In the genomic region with DNA sequence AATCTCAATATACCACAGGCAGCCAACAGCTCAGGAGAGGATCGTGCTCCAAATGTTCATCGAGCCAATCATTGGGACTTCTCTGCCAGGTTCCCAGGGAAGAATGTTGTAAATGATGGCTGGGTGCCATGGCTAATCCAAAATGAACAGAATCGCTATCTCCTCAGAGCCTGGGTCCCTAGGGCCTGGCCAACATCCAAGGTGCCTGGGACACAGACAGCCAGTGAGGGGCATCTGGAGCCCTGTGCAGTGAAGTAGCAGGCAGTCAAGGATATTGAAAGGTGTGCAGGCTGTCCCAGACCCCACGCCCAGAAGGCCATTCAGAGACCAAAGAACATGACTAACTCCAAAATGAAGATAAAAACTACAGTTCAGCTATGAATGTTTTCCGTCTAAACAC, we compare ENCODE assay signal across 11 cellular contexts. TPM values are rescaled to one million over a fixed set of nuclear protein-coding genes. Genes with fewer than 3 reads are reported as not detected.
DNase-seq lines count a peak whose midpoint lies in the region; ATAC-seq and TF ChIP-seq lines count a peak whose summit lies in the region.
"Had no signal": no experiment of that assay in that cellular context is flagged by ENCODE, and none has a peak within 500 bp of the region (broad histone marks: within the 10 kb centered on the region; RNA-seq: fewer than 3 reads in every experiment).

No MANE protein-coding gene starts in this region.

- intact Hi-C loops in right lobe of liver (cut with DNase I) = no loop called here
- intact Hi-C loops in Caco-2 (cut with micrococcal nuclease; ENCODE audit: unreplicated experiment) = no loop called here

- H3K27me3 Mint-ChIP-seq in activated naive CD8-positive, alpha-beta T cell treated with anti-CD3 and anti-CD28 coated beads, Interleukin-2, amount 50 U/mL, for 24 hours = no peaks in the 10 kb centered on the region
- H3K27me3 Mint-ChIP-seq in Caco-2 (ENCODE audit: insufficient read depth, unreplicated experiment) = no peaks in the 10 kb centered on the region
- H3K27me3 Mint-ChIP-seq: type B pancreatic cell had no signal

- H3K4me2 ChIP-seq in GM23248 (ENCODE audit: unreplicated experiment) = no peak overlapping the region

- BruUV-seq in Caco-2 (replicated peaks; lab: Mats Ljungman, UMichigan) = no TSS peak

- no peaks in the 10 kb centered on the region for H3K27me3 ChIP-seq in GM23248 (replicated peaks; ENCODE audit: insufficient read depth)
- no peaks in the 10 kb centered on the region for H3K27me3 ChIP-seq in right lobe of liver
- no peaks in the 10 kb centered on the region for H3K27me3 ChIP-seq in Caco-2 (replicated peaks; ENCODE audit: control insufficient read depth, insufficient read depth, low read length)

- no peaks in the 10 kb centered on the region for H3K9me3 Mint-ChIP-seq in activated naive CD8-positive, alpha-beta T cell treated with anti-CD3 and anti-CD28 coated beads, Interleukin-2, amount 50 U/mL, for 24 hours
- no peaks in the 10 kb centered on the region for H3K9me3 Mint-ChIP-seq in Caco-2 (ENCODE audit: unreplicated experiment)
- H3K9me3 Mint-ChIP-seq: type B pancreatic cell had no signal

- WGBS in GM23248 (ENCODE audit: low coverage in 1 of 2, low lambda C conversion rate in 2 of 2, missing lambda C conversion rate in 2 of 2), 2 experiments = 49 to 53% methylated on average over 5 of the region's 5 CpGs
- 44% methylated on average over 5 of the region's 5 CpGs for WGBS in right lobe of liver (ENCODE audit: insufficient coverage, low coverage, low lambda C conversion rate, missing lambda C conversion rate)

- CTCF ChIA-PET in Caco-2 (lab: Charles Lee) = no interaction called here

- peak overlapping the region; percentile 73 for H3K27ac Mint-ChIP-seq in activated naive CD8-positive, alpha-beta T cell treated with anti-CD3 and anti-CD28 coated beads, Interleukin-2, amount 50 U/mL, for 24 hours
- no peak overlapping the region for H3K27ac Mint-ChIP-seq in Caco-2 (ENCODE audit: unreplicated experiment)

- in situ Hi-C loops in GM23248 (cut with MboI) = no loop called here

- H3K27ac ChIP-seq in GM23248 = peak overlapping the region; percentile 65
- no peak overlapping the region for H3K27ac ChIP-seq in right lobe of liver

- TF ChIP-seq CTCF in AG10803 (conservative IDR thresholded peaks at IDR 0.05; ENCODE audit: low read length) (no peak), right lobe of liver (IDR thresholded peaks at IDR 0.05) (no peak), Caco-2 (IDR thresholded peaks at IDR 0.05; ENCODE audit: insufficient read depth in 1 of 2, low read depth in 1 of 2, low read length in 1 of 2, severe bottlenecking in 1 of 2, unreplicated experiment in 1 of 2) (no peak)

- H3K9me2 ChIP-seq in GM23248 (ENCODE audit: insufficient read depth) = no peaks in the 10 kb centered on the region

- H3K4me3 Mint-ChIP-seq in activated naive CD8-positive, alpha-beta T cell treated with anti-CD3 and anti-CD28 coated beads, Interleukin-2, amount 50 U/mL, for 24 hours = no peak overlapping the region
- no peak overlapping the region for H3K4me3 Mint-ChIP-seq in Caco-2 (ENCODE audit: unreplicated experiment)
- H3K4me3 Mint-ChIP-seq: type B pancreatic cell had no signal

- H3F3A ChIP-seq in GM23248 (ENCODE audit: insufficient read depth) = peaks cover 83% of the 10 kb centered on the region

- peaks cover 100% of the 10 kb centered on the region for H3K4me1 Mint-ChIP-seq in activated naive CD8-positive, alpha-beta T cell treated with anti-CD3 and anti-CD28 coated beads, Interleukin-2, amount 50 U/mL, for 24 hours
- H3K4me1 Mint-ChIP-seq in Caco-2 (ENCODE audit: low read depth, unreplicated experiment) = peaks cover 45% of the 10 kb centered on the region

- H3K79me2 ChIP-seq in GM23248 (ENCODE audit: insufficient read depth) = peaks cover 100% of the 10 kb centered on the region

- H3K36me3 ChIP-seq in GM23248 (ENCODE audit: low read depth) (no peaks in the 10 kb centered on the region), right lobe of liver (no peaks in the 10 kb centered on the region), Caco-2 (ENCODE audit: control insufficient read depth, insufficient read depth, low read length) (no peaks in the 10 kb centered on the region)

- H3K4me1 ChIP-seq in GM23248 (ENCODE audit: insufficient read depth) (peaks cover 84% of the 10 kb centered on the region), right lobe of liver (peaks cover 0 to 82% (median 31%) of the 10 kb centered on the region in 4 donors), Caco-2 (peaks cover 60% of the 10 kb centered on the region)

- H2AFZ ChIP-seq in GM23248 = no peak overlapping the region

- peaks cover 63% of the 10 kb centered on the region for H4K20me1 ChIP-seq in GM23248 (ENCODE audit: insufficient read depth)

- H3K36me3 Mint-ChIP-seq in activated naive CD8-positive, alpha-beta T cell treated with anti-CD3 and anti-CD28 coated beads, Interleukin-2, amount 50 U/mL, for 24 hours (ENCODE audit: low read depth) = peaks cover 17% of the 10 kb centered on the region
- H3K36me3 Mint-ChIP-seq in Caco-2 (ENCODE audit: insufficient read depth, unreplicated experiment) = peaks cover 80% of the 10 kb centered on the region

- POLR2A ChIA-PET in Caco-2 (lab: Charles Lee) = no interaction called here

- TF ChIP-seq POLR2A in right lobe of liver (IDR thresholded peaks at IDR 0.05) = no peak

- H3K4me3 ChIP-seq in AG10803 (ENCODE audit: low read length) (no peak overlapping the region), GM23248 (no peak overlapping the region), right lobe of liver (no peak overlapping the region), Caco-2 (ENCODE audit: low read depth, low read length) (no peak overlapping the region)

- DNase-seq in AG10803 (ENCODE audit: low read depth) (peak; percentile 35), GM23248 (no peak), right lobe of liver (peak in 1 of 3 donors; percentile 76), iPS-NIHi7 (ENCODE audit: extremely low spot score) (no peak), Caco-2 (no peak), SIG-M5 (lab: John Stamatoyannopoulos, UW) (no peak), inferior parietal cortex (ENCODE audit: extremely low spot score) (no peak)
- no peak for DNase-seq in activated naive CD8-positive, alpha-beta T cell treated with anti-CD3 and anti-CD28 coated beads, Interleukin-2, amount 50 U/mL, for 24 hours
- DNase-seq: cortex of kidney, DMS79 treated with DMSO at 0.1 percent for 48 hours had no signal

- no peaks in the 10 kb centered on the region for H3K9me3 ChIP-seq in GM23248 (ENCODE audit: low read depth)
- H3K9me3 ChIP-seq in right lobe of liver = no peaks in the 10 kb centered on the region
- H3K9me3 ChIP-seq in Caco-2 = no peaks in the 10 kb centered on the region

- ATAC-seq in activated naive CD8-positive, alpha-beta T cell treated with anti-CD3 and anti-CD28 coated beads, Interleukin-2, amount 50 U/mL, for 24 hours = no peak
- peak; percentile 44 to 61 (median 60) for ATAC-seq in right lobe of liver

- H3K9ac ChIP-seq in GM23248 = peak overlapping the region; percentile 51; the same call in 1 of the 2 replicates

RNA-seq across cellular contexts. Expression of a gene that starts 37.7 kb away (rescaled TPM):
- 9.0 and 20.2 TPM in 2 replicates for total RNA-seq in GM23248 (2014; rRNA removed; shearing (Covaris generic))
- polyA plus RNA-seq in GM23248 (2016; fragmentation: Nextera tagmentation; extraction: Ambion mirVana) = 17.5 and 18.6 TPM in 2 replicates
- total RNA-seq in right lobe of liver (10 to 100 TPM; 20.0 to 52.6 (median 40.6) TPM), Caco-2 (2022) (154 and 170 TPM in 2 replicates)
